ENCODE assay signal across 33 cellular contexts in genomic region chr18:44323125-44323524, GRCh38.
"Had no signal": no experiment of that assay in that cellular context is flagged by ENCODE, and none has a peak within 500 bp of the region (broad histone marks: within the 10 kb centered on the region; RNA-seq: fewer than 3 reads in every experiment).

No MANE protein-coding gene starts in this region.

- H3K9me3 ChIP-seq: ascending aorta, SJSA1 had no signal

- H3K27ac ChIP-seq: ascending aorta, cardiac muscle cell, SJSA1, WERI-Rb-1 had no signal

- H3K4me1 ChIP-seq: ascending aorta, SJSA1 had no signal

- DNase-seq: activated CD4-positive, alpha-beta memory T cell treated with anti-CD3 and anti-CD28 coated beads, Interleukin-2, amount 10 ng/mL, durations not matched to agents 7 days and 5 days; activated CD4-positive, alpha-beta T cell treated with anti-CD3 and anti-CD28 coated beads for 1 hour; activated CD4-positive, alpha-beta T cell treated with anti-CD3 and anti-CD28 coated beads for 48 hours; activated CD4-positive, CD25-positive, alpha-beta regulatory T cell; activated CD8-positive, alpha-beta memory T cell treated with anti-CD3 and anti-CD28 coated beads for 24 hours; activated CD8-positive, alpha-beta memory T cell treated with anti-CD3 and anti-CD28 coated beads, Interleukin-2, amount 10 ng/mL, durations not matched to agents 7 days and 5 days; activated CD8-positive, alpha-beta memory T cell treated with anti-CD3 and anti-CD28 coated beads, Interleukin-2, amount 50 U/mL, for 48 hours; activated effector memory CD4-positive, alpha-beta T cell treated with anti-CD3 and anti-CD28 coated beads, Interleukin-2, amount 50 U/mL, for 16 hours; activated naive CD4-positive, alpha-beta T cell; activated naive CD4-positive, alpha-beta T cell treated with anti-CD3 and anti-CD28 coated beads, Interleukin-2, amount 50 U/mL, for 16 hours; activated naive CD8-positive, alpha-beta T cell treated with anti-CD3 and anti-CD28 coated beads for 36 hours; activated T-cell treated with anti-CD3 and anti-CD28 coated beads, Interleukin-2, amount 50 U/mL, for 48 hours; amniotic stem cell; Kasumi-1; KG1; MM.1S; MV-4-11; NCI-H1092; NCI-H1436 treated with DMSO at 0.1 percent for 48 hours; NCI-H1694 treated with DMSO at 0.1 percent for 48 hours; NCI-H2029; NCI-H345; NCI-H524 treated with DMSO at 0.1 percent for 48 hours; SHP77; SW 1271; T-helper 1 cell; T-helper 2 cell; T-helper 9 cell; WERI-Rb-1 had no signal

- H3K36me3 ChIP-seq: ascending aorta, cardiac muscle cell, SJSA1, WERI-Rb-1 had no signal

- H3K27me3 ChIP-seq: ascending aorta, cardiac muscle cell, SJSA1 had no signal

- ATAC-seq: activated CD8-positive, alpha-beta memory T cell treated with anti-CD3 and anti-CD28 coated beads, Interleukin-2, amount 10 ng/mL, durations not matched to agents 7 days and 5 days; Panc1 had no signal

- H3K4me3 ChIP-seq: ascending aorta, cardiac muscle cell, SJSA1 had no signal
